8 cellular contexts compared by ENCODE assay signal in genomic region chr14:99628832-99629618, GRCh38. TPM values are rescaled to one million over a fixed set of nuclear protein-coding genes. Genes with fewer than 3 reads are reported as not detected.
A peak's percentile ranks its signal among the peaks of the same experiment; 100 is the strongest.
DNase-seq lines count a peak whose midpoint lies in the region; ATAC-seq and TF ChIP-seq lines count a peak whose summit lies in the region.

No MANE protein-coding gene starts in this region.

- no peak overlapping the region for H3K27ac Mint-ChIP-seq in activated T-helper 17 cell treated with anti-CD3 and anti-CD28 coated beads, Interleukin-2, amount 50 U/mL, for 72 hours

- no peaks in the 10 kb centered on the region for H3K36me3 Mint-ChIP-seq in activated T-helper 17 cell treated with anti-CD3 and anti-CD28 coated beads, Interleukin-2, amount 50 U/mL, for 72 hours (ENCODE audit: low read depth)

- H3K4me3 ChIP-seq in fibroblast of villous mesenchyme (ENCODE audit: low read depth, low read length) (no peak overlapping the region), neutrophil (ENCODE audit: low read depth in 1 of 2, low read length in 1 of 2) (no peak overlapping the region), thoracic aorta (no peak overlapping the region)

- DNase-seq in AML-193 (lab: John Stamatoyannopoulos, UW) (peak; percentile 60 to 65), Kasumi-1 (lab: John Stamatoyannopoulos, UW) (peak; percentile 31 to 53), RPMI8226 (peak; percentile 73), fibroblast of villous mesenchyme (ENCODE audit: low read depth) (peak; percentile 73), thoracic aorta (ENCODE audit: low spot score) (no peak)

- H3K27me3 Mint-ChIP-seq in activated T-helper 17 cell treated with anti-CD3 and anti-CD28 coated beads, Interleukin-2, amount 50 U/mL, for 72 hours = peaks cover 27% of the 10 kb centered on the region

- H3K9me3 ChIP-seq in neutrophil = no peaks in the 10 kb centered on the region
- H3K9me3 ChIP-seq in thoracic aorta = no peaks in the 10 kb centered on the region

- no peaks in the 10 kb centered on the region for H3K4me1 Mint-ChIP-seq in activated T-helper 17 cell treated with anti-CD3 and anti-CD28 coated beads, Interleukin-2, amount 50 U/mL, for 72 hours

- H3K27me3 ChIP-seq in neutrophil (no peaks in the 10 kb centered on the region), thoracic aorta (replicated peaks; ENCODE audit: insufficient read depth) (no peaks in the 10 kb centered on the region)

- ATAC-seq in GM19351 (IDR thresholded peaks at IDR 0.05; ENCODE audit: unreplicated experiment) (peak; percentile 73), thoracic aorta (ENCODE audit: insufficient number of reproducible peaks, low FRiP score, low read depth) (peak; percentile 66)
- peak; percentile 90 for ATAC-seq in activated T-helper 17 cell treated with anti-CD3 and anti-CD28 coated beads, Interleukin-2, amount 50 U/mL, for 72 hours (replicated peaks)

- no peak overlapping the region for H3K27ac ChIP-seq in neutrophil
- no peak overlapping the region for H3K27ac ChIP-seq in thoracic aorta

- H3K36me3 ChIP-seq in neutrophil = no peaks in the 10 kb centered on the region
- no peaks in the 10 kb centered on the region for H3K36me3 ChIP-seq in thoracic aorta

- TF ChIP-seq CTCF in fibroblast of villous mesenchyme (IDR thresholded peaks at IDR 0.05; ENCODE audit: insufficient read depth, low read depth, low read length) = peak; percentile 99
- TF ChIP-seq CTCF in neutrophil (IDR thresholded peaks at IDR 0.05) = peak; percentile 51
- peak; percentile 98 for TF ChIP-seq CTCF in thoracic aorta (IDR thresholded peaks at IDR 0.05)

- no peak overlapping the region for H3K4me3 Mint-ChIP-seq in activated T-helper 17 cell treated with anti-CD3 and anti-CD28 coated beads, Interleukin-2, amount 50 U/mL, for 72 hours

- H3K4me1 ChIP-seq in neutrophil (ENCODE audit: control insufficient read depth in 1 of 2, insufficient read depth in 1 of 2, low read depth in 1 of 2, low read length in 1 of 2) (no peaks in the 10 kb centered on the region), thoracic aorta (ENCODE audit: control insufficient read depth in 1 of 2, low read depth in 2 of 2) (peaks cover 0 to 7% of the 10 kb centered on the region in 2 donors)

- no peaks in the 10 kb centered on the region for H3K9me3 Mint-ChIP-seq in activated T-helper 17 cell treated with anti-CD3 and anti-CD28 coated beads, Interleukin-2, amount 50 U/mL, for 72 hours

RNA-seq across cellular contexts. Expression of gene HHIPL1, which starts 15.9 kb away (rescaled TPM):
- total RNA-seq in activated T-helper 17 cell treated with anti-CD3 and anti-CD28 coated beads, Interleukin-2, amount 50 U/mL, for 72 hours = under 1 TPM in 1 of 2 donors, not detected in 1; 0.19 TPM
- total RNA-seq in fibroblast of villous mesenchyme (3.9 TPM in 2 replicates), thoracic aorta (10 to 100 TPM in 1 of 2 donors, 1 to 10 TPM in 1; 2.1 to 10.0 TPM)

RNA-seq across cellular contexts. Expression of gene CCDC85C, which starts 25.0 kb away (rescaled TPM):
- total RNA-seq in activated T-helper 17 cell treated with anti-CD3 and anti-CD28 coated beads, Interleukin-2, amount 50 U/mL, for 72 hours = 1 to 10 TPM; 2.8 to 3.4 TPM
- total RNA-seq in fibroblast of villous mesenchyme = 7.4 and 11.2 TPM in 2 replicates
- total RNA-seq in thoracic aorta = 1 to 10 TPM; 1.5 to 4.1 TPM

RNA-seq across cellular contexts. Expression of gene CYP46A1, which starts 55.1 kb away (rescaled TPM):
- total RNA-seq in activated T-helper 17 cell treated with anti-CD3 and anti-CD28 coated beads, Interleukin-2, amount 50 U/mL, for 72 hours = under 1 TPM; 0.04 to 0.16 TPM
- under 0.01 TPM in 2 replicates for total RNA-seq in fibroblast of villous mesenchyme
- 1 to 10 TPM in 1 of 2 donors, under 1 TPM in 1; 0.68 to 1.3 TPM for total RNA-seq in thoracic aorta
